ENCODE assay signal across 8 cellular contexts in the genomic region with DNA sequence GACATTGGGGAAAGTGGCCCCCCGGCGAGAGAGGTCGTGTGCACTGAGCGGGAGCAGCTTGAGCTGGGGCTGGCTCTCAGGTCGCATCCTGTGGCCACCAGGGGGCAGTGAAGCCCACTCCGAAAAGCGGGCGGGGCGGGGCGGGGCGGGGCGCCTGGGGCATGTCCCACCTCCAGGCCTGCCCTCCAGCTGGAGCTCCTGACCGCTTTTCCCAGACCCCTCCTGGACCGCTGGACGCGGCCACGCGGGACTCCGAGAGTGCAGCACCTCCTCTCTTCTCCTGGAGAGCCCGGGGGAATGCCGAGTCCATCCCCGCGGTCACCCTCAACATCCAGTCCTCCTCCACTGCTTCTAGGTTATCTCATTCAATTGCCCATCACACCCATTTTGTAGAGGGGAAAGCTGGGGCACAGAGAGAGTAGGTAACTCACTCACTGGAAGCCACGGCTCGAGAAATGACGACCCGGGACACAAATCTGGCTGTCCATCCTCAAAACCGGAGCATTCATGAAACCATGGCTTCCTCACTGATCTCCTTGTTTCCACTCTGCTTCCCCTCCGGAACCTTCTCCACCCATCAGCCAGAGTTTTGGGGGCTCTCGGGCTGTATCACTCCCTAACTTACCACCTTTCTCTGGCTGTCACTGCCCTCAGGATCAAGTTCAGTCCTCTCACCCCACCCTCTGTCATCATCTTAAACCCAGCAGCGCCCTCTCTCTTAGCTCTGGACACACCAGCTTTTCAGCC. TPM values are rescaled to one million over a fixed set of nuclear protein-coding genes. Genes with fewer than 3 reads are reported as not detected.
DNase-seq lines count a peak whose midpoint lies in the region; ATAC-seq and FAIRE-seq lines count a peak whose summit lies in the region.

No MANE protein-coding gene starts in this region.

- H3K4me1 ChIP-seq in right cardiac atrium (ENCODE audit: control insufficient read depth, insufficient read depth, low read length), result peaks cover 6% of the 10 kb centered on the region

- no peaks in the 10 kb centered on the region for H3K9me3 Mint-ChIP-seq in T-helper 1 cell treated with Interleukin-12 subunit alpha and Interleukin-12 subunit beta and Interleukin-4 antibody, amounts not matched to agents 30 μg/mL and 1 μg/mL, for 36 hours

- 5% methylated on average over 31 of the region's 31 CpGs for WGBS in right cardiac atrium

- H3K27me3 ChIP-seq in H7 (ENCODE audit: control insufficient read depth, insufficient read depth, low read length), result no peaks in the 10 kb centered on the region
- no peaks in the 10 kb centered on the region for H3K27me3 ChIP-seq in right cardiac atrium (ENCODE audit: control insufficient read depth, insufficient read depth)

- no peaks in the 10 kb centered on the region for H3K9me3 ChIP-seq in right cardiac atrium (ENCODE audit: control insufficient read depth, low read length)

- H3K4me3 Mint-ChIP-seq in T-helper 1 cell treated with Interleukin-12 subunit alpha and Interleukin-12 subunit beta and Interleukin-4 antibody, amounts not matched to agents 30 μg/mL and 1 μg/mL, for 36 hours, result peak overlapping the region; percentile 82

- H3K4me3 ChIP-seq in H7 (ENCODE audit: insufficient read depth, low read depth, low read length) (peak overlapping the region; percentile 48), right cardiac atrium (ENCODE audit: low read length) (peak overlapping the region; percentile 37)

- intact Hi-C loops in right cardiac atrium (cut with DNase I), result loop anchor here in 3 of 4 donors (1.0 to 5.0 kb wide), 3 partner anchors 61 to 62 kb away; a partner anchor contains a TSS

- FAIRE-seq in urothelium cell line (lab: Jason Lieb, UNC), result no peak

- no peaks in the 10 kb centered on the region for H3K27me3 Mint-ChIP-seq in T-helper 1 cell treated with Interleukin-12 subunit alpha and Interleukin-12 subunit beta and Interleukin-4 antibody, amounts not matched to agents 30 μg/mL and 1 μg/mL, for 36 hours (ENCODE audit: low read depth)

- peak; percentile 78 for DNase-seq in Daoy (ENCODE audit: low read depth)
- DNase-seq in H7, result peak; percentile 99
- peak; percentile 46 for DNase-seq in MV-4-11 (lab: John Stamatoyannopoulos, UW)
- peak; percentile 31 to 91 (median 72) for DNase-seq in amygdala (lab: John Stamatoyannopoulos, UW)
- peak; percentile 84 to 94 (median 93) for DNase-seq in right cardiac atrium
- peak; percentile 79 for DNase-seq in putamen (ENCODE audit: low spot score)
- DNase-seq in urothelium cell line (ENCODE audit: low spot score), result peak; percentile 95

- H3K27ac Mint-ChIP-seq in T-helper 1 cell treated with Interleukin-12 subunit alpha and Interleukin-12 subunit beta and Interleukin-4 antibody, amounts not matched to agents 30 μg/mL and 1 μg/mL, for 36 hours, result peak overlapping the region; percentile 84

- peak overlapping the region; percentile 69 for H3K27ac ChIP-seq in right cardiac atrium (ENCODE audit: low read length)

- H3K4me1 Mint-ChIP-seq in T-helper 1 cell treated with Interleukin-12 subunit alpha and Interleukin-12 subunit beta and Interleukin-4 antibody, amounts not matched to agents 30 μg/mL and 1 μg/mL, for 36 hours (ENCODE audit: low read depth), result peaks cover 47% of the 10 kb centered on the region

- H3K36me3 ChIP-seq in H7 (replicated peaks; ENCODE audit: control insufficient read depth, insufficient read depth, low read length), result peaks cover 4% of the 10 kb centered on the region

- peaks cover 29% of the 10 kb centered on the region for H3K36me3 Mint-ChIP-seq in T-helper 1 cell treated with Interleukin-12 subunit alpha and Interleukin-12 subunit beta and Interleukin-4 antibody, amounts not matched to agents 30 μg/mL and 1 μg/mL, for 36 hours (ENCODE audit: low read depth)

- ATAC-seq in right cardiac atrium, result peak; percentile 88

RNA-seq across cellular contexts. Expression of a gene that starts 24.1 kb away (rescaled TPM):
- total RNA-seq in Daoy (2014; rRNA removed; shearing (Covaris generic)), result not detected in 2 replicates
- 0.21 TPM in 1 of 2 replicates, not detected in the other for total RNA-seq in H7 (2014; rRNA removed; shearing (Covaris generic))
- 10 to 100 TPM in 1 of 4 donors, 1 to 10 TPM in 3; 3.1 to 13.2 (median 9.0) TPM for total RNA-seq in right cardiac atrium
- 29.5 TPM for polyA plus RNA-seq in right cardiac atrium

RNA-seq across cellular contexts. Expression of a gene that starts 56.7 kb away (rescaled TPM):
- total RNA-seq in Daoy (2014; rRNA removed; shearing (Covaris generic)), result 327 and 411 TPM in 2 replicates
- total RNA-seq in H7 (2014; rRNA removed; shearing (Covaris generic)), result 424 and 491 TPM in 2 replicates
- 100 to 1,000 TPM; 122 to 188 (median 134) TPM for total RNA-seq in right cardiac atrium
- polyA plus RNA-seq in right cardiac atrium, result 273 TPM

Comparison
In these comparisons a context has a peak if more than half of its experiments do, and no peak if none do; other contexts are left out.
1. Peak in every context shown above with its lines: DNase-seq, ATAC-seq, H3K4me3 ChIP-seq and H3K27ac ChIP-seq.
2. DNase-seq: peak in every context shown above with its lines; median percentile 99 in H7; 95 in urothelium cell line; 93 in right cardiac atrium; 79 in putamen; 78 in Daoy; 72 in amygdala; 46 in MV-4-11.